In the genomic region with DNA sequence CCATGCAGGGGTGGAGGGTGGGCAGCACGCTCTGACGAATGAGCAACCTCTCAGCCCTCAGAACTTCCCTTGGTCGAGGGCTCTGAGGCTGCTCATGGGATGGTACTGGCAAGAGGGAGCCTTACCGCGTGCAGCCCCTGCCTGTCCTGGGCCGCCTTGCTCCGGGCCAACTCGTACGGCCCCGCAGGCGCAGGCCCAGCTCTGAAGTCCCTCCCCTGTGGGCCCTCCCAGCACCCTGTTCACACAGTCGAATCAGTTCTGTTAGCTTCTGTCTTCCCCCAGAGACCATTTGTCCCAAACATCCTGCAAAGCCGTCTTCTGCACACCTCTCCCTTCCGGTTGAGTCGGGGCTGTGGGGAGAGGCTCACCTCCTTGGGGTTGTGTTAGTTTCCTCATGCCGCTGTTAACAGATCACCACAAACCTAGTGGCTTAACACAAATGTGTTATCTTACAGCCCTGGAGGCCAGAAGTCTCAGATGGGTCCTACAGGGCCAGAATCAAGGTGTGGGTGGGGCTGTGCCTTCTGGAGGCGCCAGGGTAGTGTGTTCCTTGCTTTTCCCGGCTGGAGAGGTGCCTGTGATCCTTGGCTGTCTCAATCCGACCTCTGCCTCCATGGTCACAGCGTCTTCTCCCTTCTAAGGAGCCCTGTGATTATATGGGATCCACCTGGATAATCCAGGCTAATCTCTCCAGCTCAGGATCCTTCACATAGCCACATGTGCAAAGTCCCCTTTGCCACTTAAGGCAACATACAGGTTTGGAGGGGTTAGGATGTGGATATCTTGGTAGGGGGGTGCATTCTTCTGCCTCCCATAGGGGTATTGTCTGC, we compare ENCODE assay signal across 8 cellular contexts. TPM values are rescaled to one million over a fixed set of nuclear protein-coding genes. Genes with fewer than 3 reads are reported as not detected.
A peak's percentile ranks its signal among the peaks of the same experiment; 100 is the strongest.
DNase-seq lines count a peak whose midpoint lies in the region; ATAC-seq, FAIRE-seq and TF ChIP-seq lines count a peak whose summit lies in the region.

No MANE protein-coding gene starts in this region.

- H3K36me3 Mint-ChIP-seq in activated T-cell treated with anti-CD3 and anti-CD28 coated beads, Interleukin-2, amount 50 U/mL, for 24 hours (ENCODE audit: low read depth), result peaks cover 5% of the 10 kb centered on the region

- WGBS in gastroesophageal sphincter (ENCODE audit: low coverage in 1 of 2), 2 donors, result 12 to 64% methylated on average over 2 to 5 of the region's 20 CpGs

- H3K79me2 ChIP-seq in ACC112 (ENCODE audit: control insufficient read depth, insufficient read depth, low read length, unreplicated experiment), result no peaks in the 10 kb centered on the region

- FAIRE-seq in GM19239 (lab: Jason Lieb, UNC), result peak; percentile 94

- no peaks in the 10 kb centered on the region for H3K36me3 ChIP-seq in ACC112 (ENCODE audit: insufficient read depth, low read length)
- no peaks in the 10 kb centered on the region for H3K36me3 ChIP-seq in KOPT-K1 (ENCODE audit: insufficient read depth, low read length)
- peaks cover 0 to 6% of the 10 kb centered on the region in 2 donors for H3K36me3 ChIP-seq in gastroesophageal sphincter

- H2AFZ ChIP-seq in ACC112 (ENCODE audit: low read length, unreplicated experiment), result peak overlapping the region; percentile 44

- no peak for TF ChIP-seq POLR2A in gastroesophageal sphincter (IDR thresholded peaks at IDR 0.05)

- H3K4me3 ChIP-seq in ACC112 (ENCODE audit: low read depth, low read length) (peak overlapping the region; percentile 65), gastroesophageal sphincter (peak overlapping the region; percentile 43 to 69)

- peaks cover 5% of the 10 kb centered on the region for H3K4me1 ChIP-seq in ACC112 (ENCODE audit: control insufficient read depth, insufficient read depth, low read length, unreplicated experiment)
- peaks cover 0 to 24% (median 8%) of the 10 kb centered on the region in 3 donors for H3K4me1 ChIP-seq in gastroesophageal sphincter

- H3K4me3 Mint-ChIP-seq in activated T-cell treated with anti-CD3 and anti-CD28 coated beads, Interleukin-2, amount 50 U/mL, for 24 hours, result peak overlapping the region; percentile 82

- peak; percentile 61 for DNase-seq in GM19239 (ENCODE audit: insufficient read length, low spot score)
- DNase-seq in activated T-cell treated with anti-CD3 and anti-CD28 coated beads, Interleukin-2, amount 50 U/mL, for 24 hours, result peak; percentile 75
- no peak for DNase-seq in sciatic nerve (ENCODE audit: low spot score)
- no peak for DNase-seq in mesenteric fat pad (ENCODE audit: low spot score)
- no peak for DNase-seq in globus pallidus (ENCODE audit: low spot score)

- H3K27me3 Mint-ChIP-seq in activated T-cell treated with anti-CD3 and anti-CD28 coated beads, Interleukin-2, amount 50 U/mL, for 24 hours, result no peaks in the 10 kb centered on the region

- H3K27me3 ChIP-seq in ACC112 (ENCODE audit: insufficient read depth, low read length) (peaks cover 29% of the 10 kb centered on the region), gastroesophageal sphincter (no peaks in the 10 kb centered on the region)

- TF ChIP-seq CTCF in gastroesophageal sphincter (IDR thresholded peaks at IDR 0.05), result no peak

- H3K27ac Mint-ChIP-seq in activated T-cell treated with anti-CD3 and anti-CD28 coated beads, Interleukin-2, amount 50 U/mL, for 24 hours, result peak overlapping the region; percentile 94

- ATAC-seq in gastroesophageal sphincter, result peak; percentile 46
- peak; percentile 75 for ATAC-seq in sciatic nerve

- no peak overlapping the region for H3K27ac ChIP-seq in ACC112 (ENCODE audit: low read depth, low read length)
- peak overlapping the region; percentile 96 for H3K27ac ChIP-seq in KOPT-K1 (ENCODE audit: low read depth, low read length, poor library complexity, severe bottlenecking)
- peak overlapping the region; percentile 1 to 83 (median 77) for H3K27ac ChIP-seq in gastroesophageal sphincter

- H3K9me3 Mint-ChIP-seq in activated T-cell treated with anti-CD3 and anti-CD28 coated beads, Interleukin-2, amount 50 U/mL, for 24 hours, result no peaks in the 10 kb centered on the region

- intact Hi-C loops in sciatic nerve (cut with DNase I), result no loop called here

- H3K9me3 ChIP-seq in KOPT-K1 (ENCODE audit: insufficient read depth, low read length, poor library complexity, severe bottlenecking) (no peaks in the 10 kb centered on the region), gastroesophageal sphincter (no peaks in the 10 kb centered on the region)

- peaks cover 31% of the 10 kb centered on the region for H3K4me1 Mint-ChIP-seq in activated T-cell treated with anti-CD3 and anti-CD28 coated beads, Interleukin-2, amount 50 U/mL, for 24 hours (ENCODE audit: low read depth)

- TF ChIP-seq EP300 in gastroesophageal sphincter (IDR thresholded peaks at IDR 0.05), result no peak

RNA-seq across cellular contexts. Expression of gene HVCN1, which starts 0.9 kb away (rescaled TPM):
- total RNA-seq in gastroesophageal sphincter (10 to 100 TPM in 1 of 4 donors, 1 to 10 TPM in 3; 1.4 to 12.0 (median 8.1) TPM), sciatic nerve (7.5 TPM), mesenteric fat pad (4.2 TPM)

RNA-seq across cellular contexts. Expression of gene PPP1CC, which starts 52.9 kb away (rescaled TPM):
- 100 to 1,000 TPM; 103 to 135 (median 126) TPM for total RNA-seq in gastroesophageal sphincter
- 111 TPM for total RNA-seq in sciatic nerve
- 101 TPM for total RNA-seq in mesenteric fat pad

Comparison
In these comparisons a context has a peak if more than half of its experiments do, and no peak if none do; other contexts are left out.
1. DNase-seq: peak in GM19239 (single experiment) and activated T-cell treated with anti-CD3 and anti-CD28 coated beads, Interleukin-2, amount 50 U/mL, for 24 hours (single experiment); none in sciatic nerve (single experiment), mesenteric fat pad (single experiment) and globus pallidus (single experiment).